1 cellular context compared by ENCODE assay signal in genomic region chr7:16833373-16833772, GRCh38.
TF ChIP-seq lines count a peak whose summit lies in the region.

No MANE protein-coding gene starts in this region.

TF ChIP-seq in GM23338, 12 proteins besides CTCF, POLR2A, EP300 and RAD21 (continued from another document):
- TF ChIP-seq, protein P1, sequence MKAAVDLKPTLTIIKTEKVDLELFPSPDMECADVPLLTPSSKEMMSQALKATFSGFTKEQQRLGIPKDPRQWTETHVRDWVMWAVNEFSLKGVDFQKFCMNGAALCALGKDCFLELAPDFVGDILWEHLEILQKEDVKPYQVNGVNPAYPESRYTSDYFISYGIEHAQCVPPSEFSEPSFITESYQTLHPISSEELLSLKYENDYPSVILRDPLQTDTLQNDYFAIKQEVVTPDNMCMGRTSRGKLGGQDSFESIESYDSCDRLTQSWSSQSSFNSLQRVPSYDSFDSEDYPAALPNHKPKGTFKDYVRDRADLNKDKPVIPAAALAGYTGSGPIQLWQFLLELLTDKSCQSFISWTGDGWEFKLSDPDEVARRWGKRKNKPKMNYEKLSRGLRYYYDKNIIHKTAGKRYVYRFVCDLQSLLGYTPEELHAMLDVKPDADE (IDR thresholded peaks at IDR 0.05), result no peak
- no peak for TF ChIP-seq EZH2phosphoT487 (IDR thresholded peaks at IDR 0.05; ENCODE audit: unreplicated experiment)
- no peak for TF ChIP-seq NANOG (IDR thresholded peaks at IDR 0.05; ENCODE audit: borderline replicate concordance)
- TF ChIP-seq STAT1 (IDR thresholded peaks at IDR 0.05; ENCODE audit: unreplicated experiment), result no peak
- TF ChIP-seq POLR2AphosphoS5 (IDR thresholded peaks at IDR 0.05; ENCODE audit: low read depth), result no peak
- TF ChIP-seq, protein P2, sequence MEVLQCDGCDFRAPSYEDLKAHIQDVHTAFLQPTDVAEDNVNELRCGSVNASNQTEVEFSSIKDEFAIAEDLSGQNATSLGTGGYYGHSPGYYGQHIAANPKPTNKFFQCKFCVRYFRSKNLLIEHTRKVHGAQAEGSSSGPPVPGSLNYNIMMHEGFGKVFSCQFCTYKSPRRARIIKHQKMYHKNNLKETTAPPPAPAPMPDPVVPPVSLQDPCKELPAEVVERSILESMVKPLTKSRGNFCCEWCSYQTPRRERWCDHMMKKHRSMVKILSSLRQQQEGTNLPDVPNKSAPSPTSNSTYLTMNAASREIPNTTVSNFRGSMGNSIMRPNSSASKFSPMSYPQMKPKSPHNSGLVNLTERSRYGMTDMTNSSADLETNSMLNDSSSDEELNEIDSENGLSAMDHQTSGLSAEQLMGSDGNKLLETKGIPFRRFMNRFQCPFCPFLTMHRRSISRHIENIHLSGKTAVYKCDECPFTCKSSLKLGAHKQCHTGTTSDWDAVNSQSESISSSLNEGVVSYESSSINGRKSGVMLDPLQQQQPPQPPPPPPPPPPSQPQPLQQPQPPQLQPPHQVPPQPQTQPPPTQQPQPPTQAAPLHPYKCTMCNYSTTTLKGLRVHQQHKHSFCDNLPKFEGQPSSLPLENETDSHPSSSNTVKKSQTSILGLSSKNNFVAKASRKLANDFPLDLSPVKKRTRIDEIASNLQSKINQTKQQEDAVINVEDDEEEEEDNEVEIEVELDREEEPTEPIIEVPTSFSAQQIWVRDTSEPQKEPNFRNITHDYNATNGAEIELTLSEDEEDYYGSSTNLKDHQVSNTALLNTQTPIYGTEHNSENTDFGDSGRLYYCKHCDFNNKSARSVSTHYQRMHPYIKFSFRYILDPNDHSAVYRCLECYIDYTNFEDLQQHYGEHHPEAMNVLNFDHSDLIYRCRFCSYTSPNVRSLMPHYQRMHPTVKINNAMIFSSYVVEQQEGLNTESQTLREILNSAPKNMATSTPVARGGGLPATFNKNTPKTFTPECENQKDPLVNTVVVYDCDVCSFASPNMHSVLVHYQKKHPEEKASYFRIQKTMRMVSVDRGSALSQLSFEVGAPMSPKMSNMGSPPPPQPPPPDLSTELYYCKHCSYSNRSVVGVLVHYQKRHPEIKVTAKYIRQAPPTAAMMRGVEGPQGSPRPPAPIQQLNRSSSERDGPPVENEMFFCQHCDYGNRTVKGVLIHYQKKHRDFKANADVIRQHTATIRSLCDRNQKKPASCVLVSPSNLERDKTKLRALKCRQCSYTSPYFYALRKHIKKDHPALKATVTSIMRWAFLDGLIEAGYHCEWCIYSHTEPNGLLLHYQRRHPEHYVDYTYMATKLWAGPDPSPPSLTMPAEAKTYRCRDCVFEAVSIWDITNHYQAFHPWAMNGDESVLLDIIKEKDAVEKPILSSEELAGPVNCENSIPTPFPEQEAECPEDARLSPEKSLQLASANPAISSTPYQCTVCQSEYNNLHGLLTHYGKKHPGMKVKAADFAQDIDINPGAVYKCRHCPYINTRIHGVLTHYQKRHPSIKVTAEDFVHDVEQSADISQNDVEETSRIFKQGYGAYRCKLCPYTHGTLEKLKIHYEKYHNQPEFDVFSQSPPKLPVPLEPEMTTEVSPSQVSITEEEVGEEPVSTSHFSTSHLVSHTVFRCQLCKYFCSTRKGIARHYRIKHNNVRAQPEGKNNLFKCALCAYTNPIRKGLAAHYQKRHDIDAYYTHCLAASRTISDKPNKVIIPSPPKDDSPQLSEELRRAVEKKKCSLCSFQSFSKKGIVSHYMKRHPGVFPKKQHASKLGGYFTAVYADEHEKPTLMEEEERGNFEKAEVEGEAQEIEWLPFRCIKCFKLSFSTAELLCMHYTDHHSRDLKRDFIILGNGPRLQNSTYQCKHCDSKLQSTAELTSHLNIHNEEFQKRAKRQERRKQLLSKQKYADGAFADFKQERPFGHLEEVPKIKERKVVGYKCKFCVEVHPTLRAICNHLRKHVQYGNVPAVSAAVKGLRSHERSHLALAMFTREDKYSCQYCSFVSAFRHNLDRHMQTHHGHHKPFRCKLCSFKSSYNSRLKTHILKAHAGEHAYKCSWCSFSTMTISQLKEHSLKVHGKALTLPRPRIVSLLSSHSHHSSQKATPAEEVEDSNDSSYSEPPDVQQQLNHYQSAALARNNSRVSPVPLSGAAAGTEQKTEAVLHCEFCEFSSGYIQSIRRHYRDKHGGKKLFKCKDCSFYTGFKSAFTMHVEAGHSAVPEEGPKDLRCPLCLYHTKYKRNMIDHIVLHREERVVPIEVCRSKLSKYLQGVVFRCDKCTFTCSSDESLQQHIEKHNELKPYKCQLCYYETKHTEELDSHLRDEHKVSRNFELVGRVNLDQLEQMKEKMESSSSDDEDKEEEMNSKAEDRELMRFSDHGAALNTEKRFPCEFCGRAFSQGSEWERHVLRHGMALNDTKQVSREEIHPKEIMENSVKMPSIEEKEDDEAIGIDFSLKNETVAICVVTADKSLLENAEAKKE (CRISPR knock-in tag; IDR thresholded peaks at IDR 0.05), result no peak
- TF ChIP-seq ZNF114 (CRISPR knock-in tag; IDR thresholded peaks at IDR 0.05), result no peak
- no peak for TF ChIP-seq REST (IDR thresholded peaks at IDR 0.05; ENCODE audit: unreplicated experiment)
- TF ChIP-seq JUNB (IDR thresholded peaks at IDR 0.05; ENCODE audit: unreplicated experiment), result no peak
